27 cellular contexts compared by ENCODE assay signal in genomic region chr1:73556270-73556669, GRCh38.
"Had no signal": no experiment of that assay in that cellular context is flagged by ENCODE, and none has a peak within 500 bp of the region (broad histone marks: within the 10 kb centered on the region; RNA-seq: fewer than 3 reads in every experiment).

No MANE protein-coding gene starts in this region.

- ATAC-seq: activated naive CD4-positive, alpha-beta T cell treated with anti-CD3 and anti-CD28 coated beads, Interleukin-2, amount 50 U/mL, for 72 hours; activated naive CD8-positive, alpha-beta T cell treated with anti-CD3 and anti-CD28 coated beads, Interleukin-2, amount 50 U/mL, for 24 hours; activated T-cell treated with anti-CD3 and anti-CD28 coated beads, Interleukin-2, amount 50 U/mL, for 4 hours; Panc1; Right ventricle myocardium inferior had no signal

- H3K27ac ChIP-seq: VCaP had no signal

- H3K4me3 ChIP-seq: MG63 had no signal

- DNase-seq: activated CD4-positive, alpha-beta memory T cell treated with anti-CD3 and anti-CD28 coated beads for 36 hours; activated CD4-positive, alpha-beta T cell treated with anti-CD3 and anti-CD28 coated beads, Interleukin-2, amount 10 ng/mL, durations not matched to agents 7 days and 5 days; activated CD4-positive, CD25-positive, alpha-beta regulatory T cell; activated CD8-positive, alpha-beta memory T cell treated with anti-CD3 and anti-CD28 coated beads for 24 hours; activated effector memory CD4-positive, alpha-beta T cell treated with anti-CD3 and anti-CD28 coated beads, Interleukin-2, amount 50 U/mL, for 16 hours; activated naive CD4-positive, alpha-beta T cell treated with Interleukin-2 at 50 U/mL for 16 hours; activated naive CD8-positive, alpha-beta T cell treated with anti-CD3 and anti-CD28 coated beads, Interleukin-2, amount 50 U/mL, for 24 hours; activated T-cell treated with anti-CD3 and anti-CD28 coated beads, Interleukin-2, amount 50 U/mL, for 4 hours; amygdala; MG63; MV-4-11; NCI-H1092 treated with DMSO at 0.1 percent for 48 hours; NCI-H1417 treated with DMSO at 0.1 percent for 48 hours; NCI-H1694; NCI-H2029; NCI-H2171; NCI-H345; NCI-H524; NK-92 treated with Interleukin-12 subunit alpha and Interleukin-12 subunit beta, amount 100 ng/mL, for 24 hours; OCI-M1; RPMI8226; SK-N-SH; T-helper 1 cell had no signal

- H3K9me3 ChIP-seq: MG63, SK-N-SH had no signal

- H3K9ac ChIP-seq: SK-N-SH had no signal

- H3K4me2 ChIP-seq: SK-N-SH had no signal

- H3K27me3 ChIP-seq: MG63 had no signal

- H3K36me3 ChIP-seq: MG63 had no signal
